1 cellular context compared by ENCODE assay signal in the genomic region with DNA sequence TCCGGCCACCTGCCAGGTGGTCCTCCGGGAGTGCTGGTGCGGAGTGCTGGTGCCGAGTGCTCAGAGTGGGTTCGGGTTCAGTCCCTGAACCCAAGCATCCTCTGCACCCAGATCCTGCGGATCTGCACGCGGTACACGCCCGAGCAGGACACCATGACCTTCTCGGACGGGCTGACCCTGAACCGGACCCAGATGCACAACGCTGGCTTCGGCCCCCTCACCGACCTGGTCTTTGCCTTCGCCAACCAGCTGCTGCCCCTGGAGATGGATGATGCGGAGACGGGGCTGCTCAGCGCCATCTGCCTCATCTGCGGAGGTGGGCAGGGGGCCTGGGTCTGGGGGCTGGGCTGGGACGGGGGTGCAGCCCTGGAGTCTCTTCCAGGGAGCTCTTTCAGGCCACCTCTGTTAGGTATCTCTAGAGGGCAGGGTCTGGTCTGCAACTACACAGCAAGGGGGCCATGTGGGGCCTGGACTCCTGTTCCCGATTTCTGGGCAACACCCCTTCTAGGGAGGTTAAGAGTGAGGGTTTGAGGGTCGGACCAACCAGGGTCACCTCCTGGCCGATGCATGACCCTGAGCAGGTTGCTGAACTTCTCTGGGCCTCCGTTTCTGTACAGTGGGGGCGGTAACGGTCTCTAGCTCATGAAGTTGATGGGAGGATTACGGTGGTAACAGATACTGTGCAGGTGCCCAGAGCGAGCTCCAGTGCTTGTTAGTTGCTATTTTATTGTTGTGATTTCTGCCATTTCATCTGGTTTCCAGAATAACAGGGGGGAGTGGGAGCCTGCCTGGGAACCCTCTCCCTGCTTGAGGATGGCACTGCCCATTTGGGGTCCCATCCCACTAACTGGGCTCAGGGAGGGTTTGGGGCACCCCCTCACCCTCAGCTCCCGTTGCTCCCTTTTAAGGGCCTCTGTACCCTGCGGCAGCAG.
TF ChIP-seq lines count a peak whose summit lies in the region.

No MANE protein-coding gene starts in this region.

TF ChIP-seq in K562, 482 proteins besides CTCF, POLR2A, EP300 and RAD21:
- TF ChIP-seq GATAD2B (IDR thresholded peaks at IDR 0.05; ENCODE audit: borderline replicate concordance), result peak; percentile 34; the same call in 1 of the 2 replicates
- TF ChIP-seq, protein P1, sequence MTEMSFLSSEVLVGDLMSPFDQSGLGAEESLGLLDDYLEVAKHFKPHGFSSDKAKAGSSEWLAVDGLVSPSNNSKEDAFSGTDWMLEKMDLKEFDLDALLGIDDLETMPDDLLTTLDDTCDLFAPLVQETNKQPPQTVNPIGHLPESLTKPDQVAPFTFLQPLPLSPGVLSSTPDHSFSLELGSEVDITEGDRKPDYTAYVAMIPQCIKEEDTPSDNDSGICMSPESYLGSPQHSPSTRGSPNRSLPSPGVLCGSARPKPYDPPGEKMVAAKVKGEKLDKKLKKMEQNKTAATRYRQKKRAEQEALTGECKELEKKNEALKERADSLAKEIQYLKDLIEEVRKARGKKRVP (CRISPR knock-in tag; IDR thresholded peaks at IDR 0.05), result no peak
- no peak for TF ChIP-seq ZNF431 (CRISPR knock-in tag; IDR thresholded peaks at IDR 0.05)
- 0 out of 2 replicates have a peak, but pooled peaks have one; percentile 33 for TF ChIP-seq POLR2G (IDR thresholded peaks at IDR 0.05; ENCODE audit: low read depth, low read length)
- TF ChIP-seq ZNF436 (CRISPR knock-in tag; IDR thresholded peaks at IDR 0.05), result no peak
- no peak for TF ChIP-seq SMC3 (conservative IDR thresholded peaks at IDR 0.05; ENCODE audit: insufficient read depth, low read depth, low read length)
- TF ChIP-seq, protein P2, sequence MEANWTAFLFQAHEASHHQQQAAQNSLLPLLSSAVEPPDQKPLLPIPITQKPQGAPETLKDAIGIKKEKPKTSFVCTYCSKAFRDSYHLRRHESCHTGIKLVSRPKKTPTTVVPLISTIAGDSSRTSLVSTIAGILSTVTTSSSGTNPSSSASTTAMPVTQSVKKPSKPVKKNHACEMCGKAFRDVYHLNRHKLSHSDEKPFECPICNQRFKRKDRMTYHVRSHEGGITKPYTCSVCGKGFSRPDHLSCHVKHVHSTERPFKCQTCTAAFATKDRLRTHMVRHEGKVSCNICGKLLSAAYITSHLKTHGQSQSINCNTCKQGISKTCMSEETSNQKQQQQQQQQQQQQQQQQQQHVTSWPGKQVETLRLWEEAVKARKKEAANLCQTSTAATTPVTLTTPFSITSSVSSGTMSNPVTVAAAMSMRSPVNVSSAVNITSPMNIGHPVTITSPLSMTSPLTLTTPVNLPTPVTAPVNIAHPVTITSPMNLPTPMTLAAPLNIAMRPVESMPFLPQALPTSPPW (CRISPR knock-in tag; IDR thresholded peaks at IDR 0.05), result 0 out of 2 replicates have a peak, but pooled peaks have one; percentile 45
- TF ChIP-seq PYGO2 (tag; IDR thresholded peaks at IDR 0.05), result no peak
- TF ChIP-seq ETV1 (tag; conservative IDR thresholded peaks at IDR 0.05; ENCODE audit: low read depth), result no peak
- peak; percentile 37; the same call in 1 of the 2 replicates for TF ChIP-seq ZZZ3 (IDR thresholded peaks at IDR 0.05)
- no peak for TF ChIP-seq SREBF2 (CRISPR knock-in tag; IDR thresholded peaks at IDR 0.05)
- peak; percentile 20 for TF ChIP-seq FIP1L1 (IDR thresholded peaks at IDR 0.05; ENCODE audit: low read depth, low read length, poor library complexity, severe bottlenecking)
- no peak for TF ChIP-seq TAF7 (tag; IDR thresholded peaks at IDR 0.05)
- TF ChIP-seq CREB1 (IDR thresholded peaks at IDR 0.05), result no peak
- no peak for TF ChIP-seq CREB1 (CRISPR knock-in tag; IDR thresholded peaks at IDR 0.05)
- no peak for TF ChIP-seq GTF2F1 (IDR thresholded peaks at IDR 0.05; ENCODE audit: low read depth, low read length)
- TF ChIP-seq, protein P3, sequence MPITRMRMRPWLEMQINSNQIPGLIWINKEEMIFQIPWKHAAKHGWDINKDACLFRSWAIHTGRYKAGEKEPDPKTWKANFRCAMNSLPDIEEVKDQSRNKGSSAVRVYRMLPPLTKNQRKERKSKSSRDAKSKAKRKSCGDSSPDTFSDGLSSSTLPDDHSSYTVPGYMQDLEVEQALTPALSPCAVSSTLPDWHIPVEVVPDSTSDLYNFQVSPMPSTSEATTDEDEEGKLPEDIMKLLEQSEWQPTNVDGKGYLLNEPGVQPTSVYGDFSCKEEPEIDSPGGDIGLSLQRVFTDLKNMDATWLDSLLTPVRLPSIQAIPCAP (CRISPR knock-in tag; IDR thresholded peaks at IDR 0.05; ENCODE audit: borderline replicate concordance), result no peak
- TF ChIP-seq, protein P4, sequence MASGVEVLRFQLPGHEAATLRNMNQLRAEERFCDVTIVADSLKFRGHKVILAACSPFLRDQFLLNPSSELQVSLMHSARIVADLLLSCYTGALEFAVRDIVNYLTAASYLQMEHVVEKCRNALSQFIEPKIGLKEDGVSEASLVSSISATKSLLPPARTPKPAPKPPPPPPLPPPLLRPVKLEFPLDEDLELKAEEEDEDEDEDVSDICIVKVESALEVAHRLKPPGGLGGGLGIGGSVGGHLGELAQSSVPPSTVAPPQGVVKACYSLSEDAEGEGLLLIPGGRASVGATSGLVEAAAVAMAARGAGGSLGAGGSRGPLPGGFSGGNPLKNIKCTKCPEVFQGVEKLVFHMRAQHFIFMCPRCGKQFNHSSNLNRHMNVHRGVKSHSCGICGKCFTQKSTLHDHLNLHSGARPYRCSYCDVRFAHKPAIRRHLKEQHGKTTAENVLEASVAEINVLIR (CRISPR knock-in tag; IDR thresholded peaks at IDR 0.05), result no peak
